ENCODE assay signal across 1 cellular context in the genomic region with DNA sequence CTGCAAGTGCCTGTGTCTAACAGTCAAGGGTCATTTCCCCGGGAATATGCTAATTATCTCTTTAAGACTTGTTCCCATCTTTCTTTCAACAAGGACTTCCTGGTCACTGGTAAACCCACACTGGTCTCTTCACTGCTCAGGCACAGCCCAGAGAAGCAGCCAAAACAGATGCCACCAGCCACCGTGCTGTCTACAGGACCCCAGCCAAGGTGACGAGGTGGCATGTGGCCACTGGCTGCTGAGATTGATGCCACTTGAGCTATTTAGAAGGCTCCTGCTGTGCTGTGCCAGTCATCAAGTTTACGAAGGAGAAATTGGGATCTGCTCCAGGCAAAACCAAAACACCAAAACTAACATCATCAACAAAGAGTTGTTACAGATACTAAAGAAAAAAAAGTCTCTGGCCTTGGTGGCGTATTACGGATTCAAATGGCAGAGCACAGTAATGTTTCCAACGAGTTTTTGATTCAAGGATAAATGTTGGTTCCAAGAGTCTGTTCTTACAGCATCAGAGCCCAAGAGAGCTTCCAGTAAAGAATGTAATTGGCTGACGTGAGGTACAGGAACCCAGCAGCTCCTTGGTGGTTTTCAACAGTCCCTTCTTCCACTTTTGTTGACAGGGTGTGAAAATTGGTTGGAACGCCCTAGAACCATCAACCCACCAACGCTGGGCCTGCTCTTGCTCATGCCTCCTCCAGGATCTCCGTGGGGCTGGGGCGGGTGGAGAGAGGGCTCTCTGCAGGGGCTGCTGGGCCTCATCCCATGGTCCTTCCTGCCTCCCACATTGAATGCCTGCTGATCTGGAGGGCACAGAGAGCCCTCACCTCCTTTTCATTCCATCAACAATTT.
TF ChIP-seq lines count a peak whose summit lies in the region.

No MANE protein-coding gene starts in this region.

TF ChIP-seq in GM23338, 12 proteins besides CTCF, POLR2A, EP300 and RAD21 (continued from another document):
- TF ChIP-seq, protein P1, sequence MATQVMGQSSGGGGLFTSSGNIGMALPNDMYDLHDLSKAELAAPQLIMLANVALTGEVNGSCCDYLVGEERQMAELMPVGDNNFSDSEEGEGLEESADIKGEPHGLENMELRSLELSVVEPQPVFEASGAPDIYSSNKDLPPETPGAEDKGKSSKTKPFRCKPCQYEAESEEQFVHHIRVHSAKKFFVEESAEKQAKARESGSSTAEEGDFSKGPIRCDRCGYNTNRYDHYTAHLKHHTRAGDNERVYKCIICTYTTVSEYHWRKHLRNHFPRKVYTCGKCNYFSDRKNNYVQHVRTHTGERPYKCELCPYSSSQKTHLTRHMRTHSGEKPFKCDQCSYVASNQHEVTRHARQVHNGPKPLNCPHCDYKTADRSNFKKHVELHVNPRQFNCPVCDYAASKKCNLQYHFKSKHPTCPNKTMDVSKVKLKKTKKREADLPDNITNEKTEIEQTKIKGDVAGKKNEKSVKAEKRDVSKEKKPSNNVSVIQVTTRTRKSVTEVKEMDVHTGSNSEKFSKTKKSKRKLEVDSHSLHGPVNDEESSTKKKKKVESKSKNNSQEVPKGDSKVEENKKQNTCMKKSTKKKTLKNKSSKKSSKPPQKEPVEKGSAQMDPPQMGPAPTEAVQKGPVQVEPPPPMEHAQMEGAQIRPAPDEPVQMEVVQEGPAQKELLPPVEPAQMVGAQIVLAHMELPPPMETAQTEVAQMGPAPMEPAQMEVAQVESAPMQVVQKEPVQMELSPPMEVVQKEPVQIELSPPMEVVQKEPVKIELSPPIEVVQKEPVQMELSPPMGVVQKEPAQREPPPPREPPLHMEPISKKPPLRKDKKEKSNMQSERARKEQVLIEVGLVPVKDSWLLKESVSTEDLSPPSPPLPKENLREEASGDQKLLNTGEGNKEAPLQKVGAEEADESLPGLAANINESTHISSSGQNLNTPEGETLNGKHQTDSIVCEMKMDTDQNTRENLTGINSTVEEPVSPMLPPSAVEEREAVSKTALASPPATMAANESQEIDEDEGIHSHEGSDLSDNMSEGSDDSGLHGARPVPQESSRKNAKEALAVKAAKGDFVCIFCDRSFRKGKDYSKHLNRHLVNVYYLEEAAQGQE (IDR thresholded peaks at IDR 0.05; ENCODE audit: unreplicated experiment) = no peak
- no peak for TF ChIP-seq ZNF114 (CRISPR knock-in tag; IDR thresholded peaks at IDR 0.05)
- TF ChIP-seq EZH2phosphoT487 (IDR thresholded peaks at IDR 0.05; ENCODE audit: unreplicated experiment) = no peak
